ENCODE assay signal across 15 cellular contexts in the genomic region with DNA sequence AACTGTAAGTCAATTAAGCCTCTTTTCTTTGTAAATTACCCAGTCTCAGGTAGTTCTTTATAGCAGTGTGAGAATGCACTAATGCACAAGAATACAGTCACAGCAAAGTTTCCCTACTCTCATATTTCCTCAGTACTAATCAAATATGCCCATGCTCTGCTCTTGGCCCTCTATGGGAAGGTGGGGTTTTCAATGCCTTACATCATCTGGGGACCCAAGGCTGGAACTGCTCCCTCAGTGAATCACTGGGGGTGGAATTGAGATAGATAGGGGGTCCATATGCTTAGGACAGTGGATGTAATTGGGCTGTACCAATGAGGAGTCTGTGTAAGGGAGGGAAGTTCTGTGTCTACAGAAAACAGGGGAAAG. TPM values are rescaled to one million over a fixed set of nuclear protein-coding genes. Genes with fewer than 3 reads are reported as not detected.
DNase-seq lines count a peak whose midpoint lies in the region; ATAC-seq, FAIRE-seq and TF ChIP-seq lines count a peak whose summit lies in the region.
"Had no signal": no experiment of that assay in that cellular context is flagged by ENCODE, and none has a peak within 500 bp of the region (broad histone marks: within the 10 kb centered on the region; RNA-seq: fewer than 3 reads in every experiment).

No MANE protein-coding gene starts in this region.

- no peak overlapping the region for H3K18ac ChIP-seq in H1 (ENCODE audit: extremely low read depth, low read length)

- H4K5ac ChIP-seq in H1 (ENCODE audit: insufficient read length, low read depth, low read length): no peak overlapping the region

- H3K9me3 ChIP-seq in PC-9 (ENCODE audit: insufficient read depth, low read depth): peaks cover 10% of the 10 kb centered on the region; the same call in 1 of the 2 replicates
- no peaks in the 10 kb centered on the region for H3K9me3 ChIP-seq in H1 (ENCODE audit: insufficient read depth in 2 of 2, low read depth in 1 of 2, low read length in 1 of 2)
- no peaks in the 10 kb centered on the region for H3K9me3 ChIP-seq in right lobe of liver
- no peaks in the 10 kb centered on the region for H3K9me3 ChIP-seq in vagina
- H3K9me3 ChIP-seq: BLaER1, HAP-1, SK-N-SH had no signal

- POLR2A ChIA-PET in PC-9 (lab: Charles Lee; ENCODE audit: unreplicated experiment): no interaction called here
- POLR2A ChIA-PET in H1 (lab: Charles Lee; ENCODE audit: partially characterized antibody): no interaction called here

- no peaks in the 10 kb centered on the region for H3K9me2 ChIP-seq in PC-9 (ENCODE audit: insufficient read depth)
- H3K9me2 ChIP-seq: SK-N-SH had no signal

- H2AFZ ChIP-seq in PC-9 (no peak overlapping the region), H1 (ENCODE audit: low read length) (no peak overlapping the region)

- peak overlapping the region; percentile 71; the same call in 1 of the 2 replicates for H2BK12ac ChIP-seq in H1 (ENCODE audit: low read depth, low read length)

- H3F3A ChIP-seq in PC-9 (ENCODE audit: insufficient read depth, low read depth): peaks cover 35% of the 10 kb centered on the region

- H3K56ac ChIP-seq in H1 (replicated peaks; ENCODE audit: insufficient read length, low read depth, low read length): no peak overlapping the region

- H3K4me2 ChIP-seq in PC-9 (no peak overlapping the region), H1 (ENCODE audit: insufficient read depth in 1 of 2, low read depth in 2 of 2, low read length in 2 of 2) (no peak overlapping the region)
- H3K4me2 ChIP-seq: BLaER1, SK-N-SH had no signal

- H2BK5ac ChIP-seq in H1 (ENCODE audit: low read depth, low read length): peak overlapping the region; percentile 90; the same call in 1 of the 2 replicates

- H3K79me2 ChIP-seq in PC-9 (ENCODE audit: low read depth): no peaks in the 10 kb centered on the region
- no peaks in the 10 kb centered on the region for H3K79me2 ChIP-seq in H1 (ENCODE audit: control insufficient read depth in 1 of 2, insufficient read depth in 2 of 2, low read length in 2 of 2)

- H3K27ac ChIP-seq in PC-9 (peak overlapping the region; percentile 97), H1 (ENCODE audit: low read depth, low read length) (no peak overlapping the region), right lobe of liver (peak overlapping the region; percentile 79 to 98 (median 96)), vagina (peak overlapping the region; percentile 79)
- H3K27ac ChIP-seq: BLaER1 had no signal

- CTCF ChIA-PET in PC-9 (lab: Charles Lee) (interaction anchor here (1.3 kb wide), 1 partner anchor 96 kb away, joined by 4 read pairs; no protein-coding TSS in a partner anchor), H1 (lab: Charles Lee; ENCODE audit: partially characterized antibody) (no interaction called here)

- H3K4me3 ChIP-seq in PC-9: no peak overlapping the region
- no peak overlapping the region for H3K4me3 ChIP-seq in H1 (ENCODE audit: extremely low read depth in 1 of 4, insufficient read depth in 2 of 4, low read depth in 3 of 4, low read length in 4 of 4)
- no peak overlapping the region for H3K4me3 ChIP-seq in right lobe of liver
- no peak overlapping the region for H3K4me3 ChIP-seq in vagina
- H3K4me3 ChIP-seq: BLaER1, HAP-1 had no signal

- no peak for TF ChIP-seq POLR2A in H1 (IDR thresholded peaks at IDR 0.05; ENCODE audit: control extremely low read depth in 1 of 2, low read depth in 2 of 2, low read length in 2 of 2)
- TF ChIP-seq POLR2A in right lobe of liver (IDR thresholded peaks at IDR 0.05): no peak
- no peak for TF ChIP-seq POLR2A in vagina (IDR thresholded peaks at IDR 0.05)

- no peak overlapping the region for H3K14ac ChIP-seq in H1 (ENCODE audit: insufficient read length)

- peak overlapping the region; percentile 75 for H2BK120ac ChIP-seq in H1 (replicated peaks; ENCODE audit: low read depth, low read length)

- no TSS peak for BruUV-seq in PC-9 (replicated peaks; lab: Mats Ljungman, UMichigan)

- H4K91ac ChIP-seq in H1 (replicated peaks; ENCODE audit: insufficient read length, low read length): peak overlapping the region; percentile 10

- TF ChIP-seq CTCF in PC-9 (conservative IDR thresholded peaks at IDR 0.05) (no peak), H1 (IDR thresholded peaks at IDR 0.05; ENCODE audit: control extremely low read depth in 1 of 3, insufficient read depth in 1 of 3, low read depth in 1 of 3, low read length in 3 of 3) (no peak), right lobe of liver (IDR thresholded peaks at IDR 0.05) (no peak), vagina (IDR thresholded peaks at IDR 0.05) (no peak)

- H4K20me1 ChIP-seq in PC-9 (ENCODE audit: insufficient read depth): no peaks in the 10 kb centered on the region
- H4K20me1 ChIP-seq in H1 (replicated peaks in 1 of 2; ENCODE audit: control insufficient read depth in 1 of 2, insufficient read depth in 2 of 2, low read length in 2 of 2): no peaks in the 10 kb centered on the region
- H4K20me1 ChIP-seq: BLaER1 had no signal

- DNase-seq in PC-9 (no peak), H1 (ENCODE audit: low read depth in 1 of 2, low spot score in 2 of 2) (no peak), right lobe of liver (no peak), vagina (ENCODE audit: extremely low spot score in 2 of 2) (no peak), 8988T (no peak)
- DNase-seq: CD8-positive, alpha-beta memory T cell; NCI-H1092 treated with DMSO at 0.1 percent for 48 hours; NCI-H1694; NCI-H345; PC-3; SK-N-SH had no signal

- intact Hi-C loops in PC-9 (cut with micrococcal nuclease; ENCODE audit: unreplicated experiment) (loop anchor here (2.0 kb wide), 1 partner anchor 18 kb away; no protein-coding TSS in a partner anchor), right lobe of liver (cut with DNase I) (no loop called here), vagina (cut with DNase I) (no loop called here)

- H3K4me1 ChIP-seq in PC-9 (replicated peaks; ENCODE audit: insufficient read depth): peaks cover 66% of the 10 kb centered on the region
- peaks cover 3 to 21% (median 14%) of the 10 kb centered on the region in 4 experiments for H3K4me1 ChIP-seq in H1 (replicated peaks in 1 of 4; ENCODE audit: control insufficient read depth in 3 of 4, insufficient read depth in 4 of 4, low read length in 3 of 4)
- peaks cover 0 to 73% (median 14%) of the 10 kb centered on the region in 4 donors for H3K4me1 ChIP-seq in right lobe of liver
- H3K4me1 ChIP-seq in vagina: peaks cover 77% of the 10 kb centered on the region
- H3K4me1 ChIP-seq: BLaER1 had no signal

- no peak overlapping the region for H3K23ac ChIP-seq in H1 (ENCODE audit: insufficient read length)

- no peak overlapping the region for H2BK15ac ChIP-seq in H1 (ENCODE audit: low read length)

- H3K9ac ChIP-seq in H1 (replicated peaks in 1 of 4; ENCODE audit: extremely low read depth in 1 of 4, low read depth in 3 of 4, low read length in 3 of 4): no peak overlapping the region
- H3K9ac ChIP-seq: BLaER1, SK-N-SH had no signal

- H2AK5ac ChIP-seq in H1 (ENCODE audit: low read depth, low read length): no peak overlapping the region

- H4K8ac ChIP-seq in H1 (ENCODE audit: extremely low read depth, insufficient read depth, low read length): no peak overlapping the region

- ATAC-seq in right lobe of liver (no peak), GM19324 (IDR thresholded peaks at IDR 0.05; ENCODE audit: low FRiP score, unreplicated experiment) (no peak), HG03097 (IDR thresholded peaks at IDR 0.05; ENCODE audit: low FRiP score, unreplicated experiment) (no peak)
- ATAC-seq: PC-3 had no signal

- no peak for TF ChIP-seq EP300 in H1 (IDR thresholded peaks at IDR 0.05; ENCODE audit: borderline replicate concordance in 1 of 2, low read depth in 2 of 2, low read length in 2 of 2)

- H3K79me1 ChIP-seq in H1 (ENCODE audit: low read depth, low read length): no peaks in the 10 kb centered on the region

- peak overlapping the region; percentile 94; the same call in 1 of the 2 replicates for H2BK20ac ChIP-seq in H1 (ENCODE audit: low read length)

- no peaks in the 10 kb centered on the region for H3K23me2 ChIP-seq in H1 (ENCODE audit: low read depth, low read length)

- H3K27me3 ChIP-seq in PC-9 (ENCODE audit: insufficient read depth, low read depth) (no peaks in the 10 kb centered on the region), H1 (replicated peaks in 1 of 4; ENCODE audit: control insufficient read depth in 3 of 4, extremely low read depth in 1 of 4, insufficient read depth in 3 of 4, low read length in 3 of 4) (no peaks in the 10 kb centered on the region; a peak in 1 of 7 replicates), right lobe of liver (no peaks in the 10 kb centered on the region), vagina (no peaks in the 10 kb centered on the region)
- H3K27me3 ChIP-seq: BLaER1 had no signal

- no peak overlapping the region for H3K4ac ChIP-seq in H1 (replicated peaks; ENCODE audit: insufficient read length, low read depth, low read length)

- TF ChIP-seq RAD21 in H1 (IDR thresholded peaks at IDR 0.05 in 1 of 2, conservative IDR thresholded peaks at IDR 0.05 in 1 of 2; ENCODE audit: low read depth in 2 of 2, low read length in 2 of 2): no peak

- FAIRE-seq in H1 (lab: Jason Lieb, UNC): no peak

- H3K36me3 ChIP-seq in PC-9 (ENCODE audit: low read depth): 0 out of 2 replicates have a peak, but pooled peaks cover 4% of the 10 kb centered on the region
- H3K36me3 ChIP-seq in H1 (ENCODE audit: control insufficient read depth in 2 of 4, insufficient read depth in 4 of 4, low read length in 3 of 4): no peaks in the 10 kb centered on the region
- H3K36me3 ChIP-seq in right lobe of liver: no peaks in the 10 kb centered on the region
- no peaks in the 10 kb centered on the region for H3K36me3 ChIP-seq in vagina
- H3K36me3 ChIP-seq: BLaER1, HAP-1 had no signal

RNA-seq across cellular contexts. Expression of gene AKR1C1, which starts 16.9 kb away (rescaled TPM):
- 1,253 and 1,313 TPM in 2 replicates for total RNA-seq in PC-9 (2021)
- total RNA-seq in H1 (2021; fragmentation: NEBNext Ultra II Directional; extraction: Animal tissue kit (Norgen Biotek cat#: 25700)): 1.4 and 2.3 TPM in 2 replicates
- 2.1 and 3.1 TPM in 2 replicates for polyA plus RNA-seq in H1 (2011; rRNA removed)
- polyA plus RNA-seq in H1 (2011; cell fraction: cytosol; rRNA removed): 3.3 TPM
- polyA plus RNA-seq in H1 (2011; cell fraction: nucleus; rRNA removed): 4.4 TPM
- 2.2 to 2.7 TPM (median 2.4 TPM) in 4 replicates for polyA plus RNA-seq in H1 (2012, experiment 1 of 2)
- polyA plus RNA-seq in H1 (2012, experiment 2 of 2): 0.79 TPM
- polyA plus RNA-seq in H1 (2013, experiment 1 of 2): 1.9 TPM
- 2.5 TPM for polyA plus RNA-seq in H1 (2013, experiment 2 of 2)
- 1.8 and 2.6 TPM in 2 replicates for polyA minus RNA-seq in H1 (2011; rRNA and poly(A)+ RNA removed)
- polyA minus RNA-seq in H1 (2011; cell fraction: cytosol; rRNA and poly(A)+ RNA removed): 0.37 TPM
- 5.3 TPM for polyA minus RNA-seq in H1 (2011; cell fraction: nucleus; rRNA and poly(A)+ RNA removed)
- 1,000 to 10,000 TPM in 1 of 6 experiments, 100 to 1,000 TPM in 5; 347 to 1,090 (median 533) TPM for total RNA-seq in right lobe of liver
- 73.7 TPM for total RNA-seq in vagina
- polyA plus RNA-seq: CD8-positive, alpha-beta memory T cell had no signal

RNA-seq across cellular contexts. Expression of gene AKR1C2, which starts 57.3 kb away (rescaled TPM):
- total RNA-seq in PC-9 (2021) (1,997 and 2,032 TPM in 2 replicates), right lobe of liver (1,000 to 10,000 TPM in 2 of 6 experiments, 100 to 1,000 TPM in 4; 203 to 2,018 (median 421) TPM), vagina (104 TPM)
- 1.0 and 1.2 TPM in 2 replicates for total RNA-seq in H1 (2021; fragmentation: NEBNext Ultra II Directional; extraction: Animal tissue kit (Norgen Biotek cat#: 25700))
- 0.50 and 0.77 TPM in 2 replicates for polyA plus RNA-seq in H1 (2011; rRNA removed)
- 0.61 TPM for polyA plus RNA-seq in H1 (2011; cell fraction: cytosol; rRNA removed)
- polyA plus RNA-seq in H1 (2011; cell fraction: nucleus; rRNA removed): 1.0 TPM
- polyA plus RNA-seq in H1 (2012, experiment 1 of 2): 0.47 to 1.3 TPM (median 0.90 TPM) in 4 replicates
- polyA plus RNA-seq in H1 (2012, experiment 2 of 2): 0.50 TPM
- 0.99 TPM for polyA plus RNA-seq in H1 (2013, experiment 1 of 2)
- 0.83 TPM for polyA plus RNA-seq in H1 (2013, experiment 2 of 2)
- polyA minus RNA-seq in H1 (2011; rRNA and poly(A)+ RNA removed): 0.44 TPM in 1 of 2 replicates, not detected in the other
- not detected for polyA minus RNA-seq in H1 (2011; cell fraction: cytosol; rRNA and poly(A)+ RNA removed)
- polyA minus RNA-seq in H1 (2011; cell fraction: nucleus; rRNA and poly(A)+ RNA removed): 0.60 TPM
- total RNA-seq: CD8-positive, alpha-beta memory T cell had no signal
- polyA plus RNA-seq: CD8-positive, alpha-beta memory T cell; SK-N-SH had no signal

Comparison
In these comparisons a context has a peak if more than half of its experiments do, and no peak if none do; other contexts are left out.
1. RNA of gene AKR1C1, which starts 16.9 kb away (total RNA-seq): 1,253 to 1,313 TPM in PC-9, 347 to 1,090 TPM in right lobe of liver and 73.7 TPM in vagina (single experiment); 1.4 to 2.3 TPM in H1; every median in the first group is over 10 times any median in the second.
2. RNA of gene AKR1C2, which starts 57.3 kb away (total RNA-seq): 1,997 to 2,032 TPM in PC-9, 203 to 2,018 TPM in right lobe of liver and 104 TPM in vagina (single experiment); 1.0 to 1.2 TPM in H1; every median in the first group is over 10 times any median in the second.